ENCODE assay signal across 21 cellular contexts in genomic region chr16:89355686-89356085, GRCh38.
DNase-seq lines count a peak whose midpoint lies in the region; ATAC-seq and TF ChIP-seq lines count a peak whose summit lies in the region.
"Had no signal": no experiment of that assay in that cellular context is flagged by ENCODE, and none has a peak within 500 bp of the region (broad histone marks: within the 10 kb centered on the region; RNA-seq: fewer than 3 reads in every experiment).

No MANE protein-coding gene starts in this region.

- no peak overlapping the region for H3K4me3 Mint-ChIP-seq in activated T-helper 2 cell treated with anti-CD3 and anti-CD28 coated beads, Interferon-gamma antibody, Interleukin-2, Interleukin-4, amounts not matched to agents 10 μg/mL and 5 μg/mL and 100 μg/mL, durations not matched to agents 14 hours and 24 hours and 36 hours (ENCODE audit: low read depth)
- peak overlapping the region in 8 of 10 donors; percentile 8 to 77 (median 36) for H3K4me3 Mint-ChIP-seq in naive thymus-derived CD8-positive, alpha-beta T cell
- no peak overlapping the region for H3K4me3 Mint-ChIP-seq in type B pancreatic cell

- POLR2A ChIA-PET in naive thymus-derived CD8-positive, alpha-beta T cell (lab: Charles Lee), result interaction anchor here (1.7 kb wide), 1 partner anchor 12 kb away, joined by 5 read pairs; no protein-coding TSS in a partner anchor

- H3K36me3 Mint-ChIP-seq in activated T-helper 2 cell treated with anti-CD3 and anti-CD28 coated beads, Interferon-gamma antibody, Interleukin-2, Interleukin-4, amounts not matched to agents 10 μg/mL and 5 μg/mL and 100 μg/mL, durations not matched to agents 14 hours and 24 hours and 36 hours (ENCODE audit: low read depth), result peaks cover 41% of the 10 kb centered on the region
- H3K36me3 Mint-ChIP-seq in naive thymus-derived CD8-positive, alpha-beta T cell, result peaks cover 0 to 19% (median 0%) of the 10 kb centered on the region in 3 donors
- peaks cover 9% of the 10 kb centered on the region for H3K36me3 Mint-ChIP-seq in type B pancreatic cell

- H3K4me1 ChIP-seq in right cardiac atrium (ENCODE audit: control insufficient read depth, insufficient read depth, low read length) (peaks cover 28% of the 10 kb centered on the region), heart right ventricle (peaks cover 34 to 96% (median 88%) of the 10 kb centered on the region in 9 donors), mucosa of descending colon (ENCODE audit: low read depth) (peaks cover 57% of the 10 kb centered on the region)

- peak overlapping the region; percentile 43 for H3K27ac Mint-ChIP-seq in activated T-helper 2 cell treated with anti-CD3 and anti-CD28 coated beads, Interferon-gamma antibody, Interleukin-2, Interleukin-4, amounts not matched to agents 10 μg/mL and 5 μg/mL and 100 μg/mL, durations not matched to agents 14 hours and 24 hours and 36 hours
- H3K27ac Mint-ChIP-seq in naive thymus-derived CD8-positive, alpha-beta T cell, result peak overlapping the region in 6 of 10 donors; percentile 3 to 72 (median 69)
- peak overlapping the region; percentile 36 for H3K27ac Mint-ChIP-seq in type B pancreatic cell

- H3K27me3 Mint-ChIP-seq in activated T-helper 2 cell treated with anti-CD3 and anti-CD28 coated beads, Interferon-gamma antibody, Interleukin-2, Interleukin-4, amounts not matched to agents 10 μg/mL and 5 μg/mL and 100 μg/mL, durations not matched to agents 14 hours and 24 hours and 36 hours (ENCODE audit: low read depth), result no peaks in the 10 kb centered on the region
- H3K27me3 Mint-ChIP-seq in naive thymus-derived CD8-positive, alpha-beta T cell, result no peaks in the 10 kb centered on the region
- H3K27me3 Mint-ChIP-seq in type B pancreatic cell, result no peaks in the 10 kb centered on the region

- H3K27me3 ChIP-seq in right cardiac atrium (ENCODE audit: control insufficient read depth, insufficient read depth) (no peaks in the 10 kb centered on the region), heart right ventricle (no peaks in the 10 kb centered on the region)
- H3K27me3 ChIP-seq: ovary, uterus had no signal

- TF ChIP-seq CTCF in heart right ventricle (IDR thresholded peaks at IDR 0.05) (no peak), type B pancreatic cell (conservative IDR thresholded peaks at IDR 0.05) (no peak), mucosa of descending colon (IDR thresholded peaks at IDR 0.05) (no peak)

- 92% methylated on average over 16 of the region's 16 CpGs for WGBS in right cardiac atrium
- 92 to 94% methylated on average over 16 of the region's 16 CpGs for WGBS in heart right ventricle, 2 donors

- H3K27ac ChIP-seq in right cardiac atrium (ENCODE audit: low read length), result peak overlapping the region; percentile 33
- peak overlapping the region in 2 of 10 donors; percentile 8 to 45 for H3K27ac ChIP-seq in heart right ventricle
- H3K27ac ChIP-seq: C4-2B, ovary, uterus had no signal

- no peaks in the 10 kb centered on the region for H3K9me3 Mint-ChIP-seq in activated T-helper 2 cell treated with anti-CD3 and anti-CD28 coated beads, Interferon-gamma antibody, Interleukin-2, Interleukin-4, amounts not matched to agents 10 μg/mL and 5 μg/mL and 100 μg/mL, durations not matched to agents 14 hours and 24 hours and 36 hours
- no peaks in the 10 kb centered on the region for H3K9me3 Mint-ChIP-seq in naive thymus-derived CD8-positive, alpha-beta T cell
- H3K9me3 Mint-ChIP-seq in type B pancreatic cell, result no peaks in the 10 kb centered on the region
- H3K9me3 Mint-ChIP-seq: activated naive CD4-positive, alpha-beta T cell treated with anti-CD3 and anti-CD28 coated beads, Interleukin-2, amount 50 U/mL, for 72 hours had no signal

- H3K4me1 Mint-ChIP-seq in activated T-helper 2 cell treated with anti-CD3 and anti-CD28 coated beads, Interferon-gamma antibody, Interleukin-2, Interleukin-4, amounts not matched to agents 10 μg/mL and 5 μg/mL and 100 μg/mL, durations not matched to agents 14 hours and 24 hours and 36 hours (ENCODE audit: low read depth), result peaks cover 70% of the 10 kb centered on the region
- H3K4me1 Mint-ChIP-seq in naive thymus-derived CD8-positive, alpha-beta T cell, result peaks cover 50 to 99% (median 95%) of the 10 kb centered on the region in 4 donors
- H3K4me1 Mint-ChIP-seq in type B pancreatic cell (ENCODE audit: unreplicated experiment), result peaks cover 63% of the 10 kb centered on the region

- DNase-seq in right cardiac atrium (peak in 1 of 3 donors; percentile 18), heart right ventricle (no peak), type B pancreatic cell (ENCODE audit: extremely low spot score, unreplicated experiment) (no peak), SIG-M5 treated with dmso at 0.1 percent for 504 hours (lab: John Stamatoyannopoulos, UW; ENCODE audit: unreplicated experiment) (no peak), mucosa of descending colon (no peak), NCI-H1105 treated with DMSO at 0.1 percent for 48 hours (lab: John Stamatoyannopoulos, UW) (no peak)
- DNase-seq in activated T-helper 2 cell treated with anti-CD3 and anti-CD28 coated beads, Interferon-gamma antibody, Interleukin-2, Interleukin-4, amounts not matched to agents 10 μg/mL and 5 μg/mL and 100 μg/mL, durations not matched to agents 14 hours and 24 hours and 36 hours (ENCODE audit: low spot score), result no peak
- peak in 1 of 10 donors; percentile 43 for DNase-seq in naive thymus-derived CD8-positive, alpha-beta T cell
- DNase-seq: ACHN; activated CD4-positive, alpha-beta T cell treated with anti-CD3 and anti-CD28 coated beads, Interleukin-2, amount 50 U/mL, for 48 hours; activated T-cell treated with anti-CD3 and anti-CD28 coated beads, Interleukin-2, amount 50 U/mL, for 48 hours; DMS153; hippocampal formation; KBM-7; NCI-H510A treated with DMSO at 0.1 percent for 48 hours; ovary; SK-N-SH; uterus had no signal

- H3K4me3 ChIP-seq in right cardiac atrium (ENCODE audit: low read length), result no peak overlapping the region
- no peak overlapping the region for H3K4me3 ChIP-seq in heart right ventricle
- no peak overlapping the region for H3K4me3 ChIP-seq in mucosa of descending colon
- H3K4me3 ChIP-seq: ovary, uterus had no signal

- H3K9me3 ChIP-seq in right cardiac atrium (ENCODE audit: control insufficient read depth, low read length) (no peaks in the 10 kb centered on the region), heart right ventricle (no peaks in the 10 kb centered on the region), mucosa of descending colon (no peaks in the 10 kb centered on the region)
- H3K9me3 ChIP-seq: ovary, SK-N-SH, uterus had no signal

- no peak for ATAC-seq in right cardiac atrium
- ATAC-seq in heart right ventricle, result no peak
- no peak for ATAC-seq in naive thymus-derived CD8-positive, alpha-beta T cell
- no peak for ATAC-seq in mucosa of descending colon
- ATAC-seq: activated naive CD4-positive, alpha-beta T cell treated with anti-CD3 and anti-CD28 coated beads, Interleukin-2, amount 50 U/mL, for 72 hours; sciatic nerve had no signal

- H3K36me3 ChIP-seq in heart right ventricle, result peaks cover 0 to 20% (median 0%) of the 10 kb centered on the region in 9 donors
- H3K36me3 ChIP-seq in mucosa of descending colon (ENCODE audit: low read depth), result no peaks in the 10 kb centered on the region
- H3K36me3 ChIP-seq: ovary, uterus had no signal

- intact Hi-C loops in right cardiac atrium (cut with DNase I), result no loop called here
- intact Hi-C loops in heart right ventricle (cut with DNase I), result loop anchor here in 1 of 10 donors (10.0 kb wide), 2 partner anchors 49 to 129 kb away; no protein-coding TSS in a partner anchor
- intact Hi-C loops in activated T-helper 2 cell treated with anti-CD3 and anti-CD28 coated beads, Interferon-gamma antibody, Interleukin-2, Interleukin-4, amounts not matched to agents 10 μg/mL and 5 μg/mL and 100 μg/mL, durations not matched to agents 14 hours and 24 hours and 36 hours (cut with micrococcal nuclease), result no loop called here
- intact Hi-C loops in mucosa of descending colon (cut with DNase I, micrococcal nuclease), result no loop called here

Comparison
In these comparisons a context has a peak if more than half of its experiments do, and no peak if none do; other contexts are left out.
1. H3K4me3 Mint-ChIP-seq: peak in naive thymus-derived CD8-positive, alpha-beta T cell (8 of 10); none in activated T-helper 2 cell treated with anti-CD3 and anti-CD28 coated beads, Interferon-gamma antibody, Interleukin-2, Interleukin-4, amounts not matched to agents 10 μg/mL and 5 μg/mL and 100 μg/mL, durations not matched to agents 14 hours and 24 hours and 36 hours (single experiment) and type B pancreatic cell (single experiment).
2. Peak in every context shown above with its lines, with median percentiles within 50 percentile points of each other: H3K27ac Mint-ChIP-seq.